Comparison of ENCODE assay signal across 8 cellular contexts in the genomic region with DNA sequence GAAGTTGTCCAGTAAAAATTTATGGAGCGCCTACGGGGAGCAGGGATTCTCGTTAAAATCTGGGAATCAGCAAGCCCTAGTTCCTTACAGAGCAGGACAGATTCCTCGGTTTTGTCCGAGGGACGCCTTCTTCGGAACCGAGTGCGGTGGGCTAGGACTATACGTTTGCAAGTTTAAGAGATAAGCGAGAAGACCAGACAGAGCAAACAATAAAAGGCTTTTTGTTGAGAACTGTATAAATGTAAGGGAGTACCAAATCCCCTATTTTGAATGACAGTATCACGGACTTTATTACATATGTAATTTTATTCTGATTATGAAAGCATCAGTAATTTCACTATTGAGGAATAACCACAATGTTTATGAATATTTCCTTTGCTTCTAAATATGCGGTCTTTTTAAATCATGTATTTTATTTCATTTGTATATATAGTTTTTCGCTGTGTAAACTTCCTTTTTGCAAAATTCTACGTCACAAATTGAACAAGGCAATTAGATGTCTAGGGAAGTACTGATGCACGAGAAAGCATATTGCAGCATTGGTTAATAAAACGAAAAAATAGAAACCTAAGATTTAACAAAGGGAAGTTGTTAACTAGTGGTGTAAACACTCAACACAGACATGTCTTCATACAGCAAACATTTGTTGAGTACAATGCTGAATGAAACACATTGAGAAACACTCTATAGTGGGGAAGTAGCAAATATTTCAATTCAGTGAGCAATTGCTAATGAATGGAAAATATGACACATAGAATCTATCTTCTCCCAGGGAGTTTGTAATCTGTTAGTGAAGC. TPM values are rescaled to one million over a fixed set of nuclear protein-coding genes. Genes with fewer than 3 reads are reported as not detected.
DNase-seq lines count a peak whose midpoint lies in the region; ATAC-seq and TF ChIP-seq lines count a peak whose summit lies in the region.

No MANE protein-coding gene starts in this region.

- no peaks in the 10 kb centered on the region for H3K9me3 Mint-ChIP-seq in stimulated activated naive B cell treated with anti-CD40 and anti-IgM and Interleukin-4, amounts not matched to agents 10 μg/mL and 1 μg/mL and 100 μg/mL, for 72 hours

- H3K27ac ChIP-seq in Karpas-422 (ENCODE audit: low read length) (no peak overlapping the region), adrenal gland (peak overlapping the region; percentile 88 to 99 (median 98)), iPS-20b (ENCODE audit: low read length) (peak overlapping the region; percentile 20)

- no peaks in the 10 kb centered on the region for H3K27me3 Mint-ChIP-seq in stimulated activated naive B cell treated with anti-CD40 and anti-IgM and Interleukin-4, amounts not matched to agents 10 μg/mL and 1 μg/mL and 100 μg/mL, for 72 hours

- H2AFZ ChIP-seq in Karpas-422 (ENCODE audit: low read length): peak overlapping the region; percentile 77

- peak overlapping the region; percentile 85 for H3K4me2 ChIP-seq in Karpas-422 (ENCODE audit: low read depth, low read length, poor library complexity, severe bottlenecking)

- H3K36me3 Mint-ChIP-seq in stimulated activated naive B cell treated with anti-CD40 and anti-IgM and Interleukin-4, amounts not matched to agents 10 μg/mL and 1 μg/mL and 100 μg/mL, for 72 hours: peaks cover 5 to 17% of the 10 kb centered on the region in 2 donors

- TF ChIP-seq CTCF in adrenal gland (IDR thresholded peaks at IDR 0.05): no peak

- H3K36me3 ChIP-seq in Karpas-422 (ENCODE audit: insufficient read depth, low read length): no peaks in the 10 kb centered on the region
- H3K36me3 ChIP-seq in adrenal gland (replicated peaks in 1 of 2): no peaks in the 10 kb centered on the region
- H3K36me3 ChIP-seq in iPS-20b (ENCODE audit: insufficient read depth, low read depth, low read length): no peaks in the 10 kb centered on the region

- H4K20me1 ChIP-seq in Karpas-422 (ENCODE audit: insufficient read depth, low read depth, low read length): peaks cover 27% of the 10 kb centered on the region

- TF ChIP-seq POLR2A in adrenal gland (IDR thresholded peaks at IDR 0.05): no peak

- no peaks in the 10 kb centered on the region for H3K9me3 ChIP-seq in Karpas-422 (ENCODE audit: low read length)
- H3K9me3 ChIP-seq in adrenal gland (replicated peaks in 1 of 3): no peaks in the 10 kb centered on the region
- no peaks in the 10 kb centered on the region for H3K9me3 ChIP-seq in iPS-20b (ENCODE audit: insufficient read depth, low read depth, low read length)

- H3K9ac ChIP-seq in Karpas-422 (ENCODE audit: low read length) (peak overlapping the region; percentile 98), iPS-20b (ENCODE audit: low read depth, low read length) (peak overlapping the region; percentile 90)

- H3K27ac Mint-ChIP-seq in stimulated activated naive B cell treated with anti-CD40 and anti-IgM and Interleukin-4, amounts not matched to agents 10 μg/mL and 1 μg/mL and 100 μg/mL, for 72 hours: peak overlapping the region; percentile 99

- DNase-seq in DMS153 treated with DMSO at 0.1 percent for 48 hours (lab: John Stamatoyannopoulos, UW; ENCODE audit: unreplicated experiment) (peak; percentile 3), Karpas-422 (peak; percentile 44), adrenal gland (no peak), NCI-H2227 (lab: John Stamatoyannopoulos, UW; ENCODE audit: unreplicated experiment) (no peak)
- DNase-seq in stimulated activated naive B cell treated with anti-CD40 and anti-IgM and Interleukin-4, amounts not matched to agents 10 μg/mL and 1 μg/mL and 100 μg/mL, for 72 hours: no peak
- no peak for DNase-seq in activated CD4-positive, alpha-beta T cell treated with anti-CD3 and anti-CD28 coated beads, Interleukin-2, amount 50 U/mL, for 1 hour

- ATAC-seq in stimulated activated naive B cell treated with anti-CD40 and anti-IgM and Interleukin-4, amounts not matched to agents 10 μg/mL and 1 μg/mL and 100 μg/mL, for 72 hours (replicated peaks): no peak
- no peak for ATAC-seq in HG03354 (IDR thresholded peaks at IDR 0.05; ENCODE audit: poor library complexity, severe bottlenecking, unreplicated experiment)

- peaks cover 32% of the 10 kb centered on the region for H3K79me2 ChIP-seq in Karpas-422 (ENCODE audit: low read length)

- peaks cover 31 to 64% of the 10 kb centered on the region in 2 donors for H3K4me1 Mint-ChIP-seq in stimulated activated naive B cell treated with anti-CD40 and anti-IgM and Interleukin-4, amounts not matched to agents 10 μg/mL and 1 μg/mL and 100 μg/mL, for 72 hours

- H3K9me2 ChIP-seq in Karpas-422 (replicated peaks; ENCODE audit: insufficient read depth, low read length): no peaks in the 10 kb centered on the region

- WGBS in adrenal gland, 4 donors: 14 to 21% (median 17%) methylated on average over 16 to 17 of the region's 17 CpGs

- H3K4me1 ChIP-seq in Karpas-422 (ENCODE audit: low read length): peaks cover 25% of the 10 kb centered on the region
- H3K4me1 ChIP-seq in adrenal gland (replicated peaks in 1 of 2): peaks cover 13 to 37% of the 10 kb centered on the region in 2 donors
- peaks cover 15% of the 10 kb centered on the region; the same call in 1 of the 2 replicates for H3K4me1 ChIP-seq in iPS-20b (ENCODE audit: insufficient read depth, low read length)

- H3K4me3 ChIP-seq in Karpas-422 (ENCODE audit: low read length): peak overlapping the region; percentile 97
- H3K4me3 ChIP-seq in adrenal gland: peak overlapping the region; percentile 4 to 89 (median 52)
- peak overlapping the region; percentile 83 for H3K4me3 ChIP-seq in iPS-20b (ENCODE audit: low read length)

- H3K4me3 Mint-ChIP-seq in stimulated activated naive B cell treated with anti-CD40 and anti-IgM and Interleukin-4, amounts not matched to agents 10 μg/mL and 1 μg/mL and 100 μg/mL, for 72 hours: peak overlapping the region; percentile 96 to 97

- intact Hi-C loops in adrenal gland (cut with DNase I): loop anchor here in 1 of 2 donors (10.0 kb wide), 2 partner anchors 201 to 299 kb away; a partner anchor contains a TSS

- H3K27me3 ChIP-seq in Karpas-422 (ENCODE audit: low read length) (no peaks in the 10 kb centered on the region), adrenal gland (no peaks in the 10 kb centered on the region), iPS-20b (ENCODE audit: insufficient read depth, low read length) (no peaks in the 10 kb centered on the region)

RNA-seq across cellular contexts. Expression of a gene that starts 1.2 kb away (rescaled TPM):
- 107 and 168 TPM in 2 replicates for total RNA-seq in Karpas-422 (2014; rRNA removed; shearing (Covaris generic); ENCODE audit: low replicate concordance)
- total RNA-seq in adrenal gland: 100 to 1,000 TPM in 3 of 8 donors, 10 to 100 TPM in 5; 50.1 to 126 (median 91.6) TPM
- 100 to 1,000 TPM in 2 of 3 donors, 10 to 100 TPM in 1; 36.5 to 139 (median 116) TPM for polyA plus RNA-seq in adrenal gland

Comparison
In these comparisons a context has a peak if more than half of its experiments do, and no peak if none do; other contexts are left out.
1. DNase-seq: peak in DMS153 treated with DMSO at 0.1 percent for 48 hours (single experiment) and Karpas-422 (single experiment); none in adrenal gland (0 of 7), stimulated activated naive B cell treated with anti-CD40 and anti-IgM and Interleukin-4, amounts not matched to agents 10 μg/mL and 1 μg/mL and 100 μg/mL, for 72 hours (single experiment), NCI-H2227 (single experiment) and activated CD4-positive, alpha-beta T cell treated with anti-CD3 and anti-CD28 coated beads, Interleukin-2, amount 50 U/mL, for 1 hour (single experiment).
2. Peak in every context shown above with its lines, with median percentiles within 50 percentile points of each other: H3K4me3 ChIP-seq.